8 cellular contexts compared by ENCODE assay signal in the genomic region with DNA sequence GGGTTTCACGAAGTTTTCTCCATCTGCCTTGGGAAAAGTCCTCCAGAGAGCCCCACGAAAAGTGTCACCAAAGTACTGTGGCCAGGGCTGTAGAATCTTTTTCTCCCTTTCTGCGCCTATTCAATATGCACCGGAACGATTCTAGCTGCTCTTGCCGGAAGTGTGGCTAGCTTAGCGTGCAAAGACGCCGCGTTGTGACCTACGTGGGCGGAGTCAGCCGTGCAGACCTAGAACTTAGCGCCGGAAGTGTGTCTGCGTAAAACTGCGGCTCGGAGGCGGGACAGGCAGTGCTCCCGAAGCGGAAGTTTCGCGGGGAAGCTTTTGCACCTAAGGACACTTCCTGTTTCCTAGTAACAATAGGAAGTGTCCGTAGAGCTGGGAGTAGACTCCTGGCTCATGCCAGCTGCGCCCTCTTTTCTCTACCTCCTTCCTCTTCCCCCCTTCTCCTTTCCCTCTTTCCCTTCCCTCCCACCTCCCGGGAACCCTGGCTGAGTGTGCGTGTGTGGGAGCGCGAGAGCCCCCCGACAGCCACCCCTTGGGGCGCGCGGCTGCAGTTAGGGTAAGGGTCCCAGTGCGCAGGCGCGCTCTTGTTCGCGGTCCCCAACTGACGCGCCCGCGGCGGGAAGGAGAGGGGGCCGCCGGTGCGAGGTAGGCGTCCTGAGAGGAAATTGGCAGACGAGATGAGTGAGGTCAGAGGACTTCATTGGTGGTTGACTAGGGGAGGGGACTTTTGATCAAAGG. TPM values are rescaled to one million over a fixed set of nuclear protein-coding genes. Genes with fewer than 3 reads are reported as not detected.
DNase-seq lines count a peak whose midpoint lies in the region; ATAC-seq and TF ChIP-seq lines count a peak whose summit lies in the region.

A gene with protein sequence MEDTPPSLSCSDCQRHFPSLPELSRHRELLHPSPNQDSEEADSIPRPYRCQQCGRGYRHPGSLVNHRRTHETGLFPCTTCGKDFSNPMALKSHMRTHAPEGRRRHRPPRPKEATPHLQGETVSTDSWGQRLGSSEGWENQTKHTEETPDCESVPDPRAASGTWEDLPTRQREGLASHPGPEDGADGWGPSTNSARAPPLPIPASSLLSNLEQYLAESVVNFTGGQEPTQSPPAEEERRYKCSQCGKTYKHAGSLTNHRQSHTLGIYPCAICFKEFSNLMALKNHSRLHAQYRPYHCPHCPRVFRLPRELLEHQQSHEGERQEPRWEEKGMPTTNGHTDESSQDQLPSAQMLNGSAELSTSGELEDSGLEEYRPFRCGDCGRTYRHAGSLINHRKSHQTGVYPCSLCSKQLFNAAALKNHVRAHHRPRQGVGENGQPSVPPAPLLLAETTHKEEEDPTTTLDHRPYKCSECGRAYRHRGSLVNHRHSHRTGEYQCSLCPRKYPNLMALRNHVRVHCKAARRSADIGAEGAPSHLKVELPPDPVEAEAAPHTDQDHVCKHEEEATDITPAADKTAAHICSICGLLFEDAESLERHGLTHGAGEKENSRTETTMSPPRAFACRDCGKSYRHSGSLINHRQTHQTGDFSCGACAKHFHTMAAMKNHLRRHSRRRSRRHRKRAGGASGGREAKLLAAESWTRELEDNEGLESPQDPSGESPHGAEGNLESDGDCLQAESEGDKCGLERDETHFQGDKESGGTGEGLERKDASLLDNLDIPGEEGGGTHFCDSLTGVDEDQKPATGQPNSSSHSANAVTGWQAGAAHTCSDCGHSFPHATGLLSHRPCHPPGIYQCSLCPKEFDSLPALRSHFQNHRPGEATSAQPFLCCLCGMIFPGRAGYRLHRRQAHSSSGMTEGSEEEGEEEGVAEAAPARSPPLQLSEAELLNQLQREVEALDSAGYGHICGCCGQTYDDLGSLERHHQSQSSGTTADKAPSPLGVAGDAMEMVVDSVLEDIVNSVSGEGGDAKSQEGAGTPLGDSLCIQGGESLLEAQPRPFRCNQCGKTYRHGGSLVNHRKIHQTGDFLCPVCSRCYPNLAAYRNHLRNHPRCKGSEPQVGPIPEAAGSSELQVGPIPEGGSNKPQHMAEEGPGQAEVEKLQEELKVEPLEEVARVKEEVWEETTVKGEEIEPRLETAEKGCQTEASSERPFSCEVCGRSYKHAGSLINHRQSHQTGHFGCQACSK (N-terminal part only) (plus strand): TSS at position 350 of the 741 bp plus-strand sequence. CDS start 1,903 bp downstream, outside the sequence.
A gene (minus strand): TSS at position 168 of the 741 bp plus-strand sequence. CDS start 9,781 bp downstream, outside the sequence.

- no peaks in the 10 kb centered on the region for H4K20me1 ChIP-seq in SU-DHL-6 (ENCODE audit: low read depth, low read length)

- peaks cover 28% of the 10 kb centered on the region for H3K4me1 Mint-ChIP-seq in activated naive CD8-positive, alpha-beta T cell treated with anti-CD3 and anti-CD28 coated beads, Interleukin-2, amount 10 ng/mL, durations not matched to agents 7 days and 5 days

- H3K9ac ChIP-seq in SU-DHL-6 (ENCODE audit: low read length) = peak within 1 kb of the TSS; percentile 77

- TF ChIP-seq EP300 in ovary (IDR thresholded peaks at IDR 0.05) = no peak

- DNase-seq in GM12864 (ENCODE audit: low read depth) (peak; percentile 99), NCI-H128 (lab: John Stamatoyannopoulos, UW; ENCODE audit: unreplicated experiment) (peak; percentile 91), Right ventricle myocardium inferior (ENCODE audit: missing footprints) (peak; percentile 99), ovary (peak; percentile 96 to 98 (median 97)), tibial artery (peak; percentile 99)
- DNase-seq in activated naive CD8-positive, alpha-beta T cell treated with anti-CD3 and anti-CD28 coated beads, Interleukin-2, amount 10 ng/mL, durations not matched to agents 7 days and 5 days = peak; percentile 94

- H3K4me1 ChIP-seq in ovary (ENCODE audit: insufficient read depth) (peaks cover 4% of the 10 kb centered on the region), tibial artery (peaks cover 0 to 32% (median 23%) of the 10 kb centered on the region in 4 donors)

- TF ChIP-seq CTCF in GM12864 (IDR thresholded peaks at IDR 0.05; ENCODE audit: low read depth, low read length, missing control alignments) (no peak), SU-DHL-6 (IDR thresholded peaks at IDR 0.05; ENCODE audit: insufficient read depth, low read length, poor library complexity, severe bottlenecking) (no peak), ovary (IDR thresholded peaks at IDR 0.05) (no peak), tibial artery (IDR thresholded peaks at IDR 0.05) (no peak)

- H3K9me2 ChIP-seq in SU-DHL-6 (replicated peaks; ENCODE audit: insufficient read depth, low read length) = no peaks in the 10 kb centered on the region

- WGBS in ovary, 3 donors = 0% methylated on average over 48 of the region's 48 CpGs

- peaks cover 7% of the 10 kb centered on the region; the same call in 1 of the 2 replicates for H3F3A ChIP-seq in SU-DHL-6 (ENCODE audit: insufficient read depth)

- H3K4me3 ChIP-seq in GM12864 (ENCODE audit: low read depth, low read length) (peak within 1 kb of the TSS; percentile 97), SU-DHL-6 (ENCODE audit: insufficient read depth, low read length, poor library complexity, severe bottlenecking) (peak within 1 kb of the TSS; percentile 79), ovary (peak within 1 kb of the TSS; percentile 94), tibial artery (peak within 1 kb of the TSS; percentile 90 to 91)

- peak; percentile 65 for TF ChIP-seq POLR2A in ovary (IDR thresholded peaks at IDR 0.05)

- H3K27ac ChIP-seq in SU-DHL-6 (ENCODE audit: low read depth, low read length) (peak within 1 kb of the TSS; percentile 75), ovary (peak within 1 kb of the TSS; percentile 79 to 86), tibial artery (peak within 1 kb of the TSS; percentile 89 to 95)

- H3K4me3 Mint-ChIP-seq in activated naive CD8-positive, alpha-beta T cell treated with anti-CD3 and anti-CD28 coated beads, Interleukin-2, amount 10 ng/mL, durations not matched to agents 7 days and 5 days = peak within 1 kb of the TSS; percentile 97

- no peaks in the 10 kb centered on the region for H3K27me3 ChIP-seq in SU-DHL-6 (ENCODE audit: low read length)
- H3K27me3 ChIP-seq in ovary = no peaks in the 10 kb centered on the region
- H3K27me3 ChIP-seq in tibial artery = no peaks in the 10 kb centered on the region

- H2AFZ ChIP-seq in SU-DHL-6 (ENCODE audit: low read depth, low read length, severe bottlenecking) = peak within 1 kb of the TSS; percentile 77

- no peaks in the 10 kb centered on the region for H3K36me3 ChIP-seq in SU-DHL-6 (ENCODE audit: low read length)
- H3K36me3 ChIP-seq in ovary = no peaks in the 10 kb centered on the region
- H3K36me3 ChIP-seq in tibial artery = peaks cover 23 to 32% (median 32%) of the 10 kb centered on the region in 3 donors

- ATAC-seq in HG02678 (IDR thresholded peaks at IDR 0.05; ENCODE audit: unreplicated experiment) = peak; percentile 72
- ATAC-seq in activated naive CD8-positive, alpha-beta T cell treated with anti-CD3 and anti-CD28 coated beads, Interleukin-2, amount 10 ng/mL, durations not matched to agents 7 days and 5 days (ENCODE audit: low read depth) = peak; percentile 78
- ATAC-seq in Right ventricle myocardium inferior = peak; percentile 97

- H3K27ac Mint-ChIP-seq in activated naive CD8-positive, alpha-beta T cell treated with anti-CD3 and anti-CD28 coated beads, Interleukin-2, amount 10 ng/mL, durations not matched to agents 7 days and 5 days = peak within 1 kb of the TSS; percentile 99

- H3K9me3 ChIP-seq in SU-DHL-6 (ENCODE audit: insufficient read depth, low read length) (no peaks in the 10 kb centered on the region), ovary (no peaks in the 10 kb centered on the region), tibial artery (no peaks in the 10 kb centered on the region)

- no peaks in the 10 kb centered on the region for H3K9me3 Mint-ChIP-seq in activated naive CD8-positive, alpha-beta T cell treated with anti-CD3 and anti-CD28 coated beads, Interleukin-2, amount 10 ng/mL, durations not matched to agents 7 days and 5 days

- H3K27me3 Mint-ChIP-seq in activated naive CD8-positive, alpha-beta T cell treated with anti-CD3 and anti-CD28 coated beads, Interleukin-2, amount 10 ng/mL, durations not matched to agents 7 days and 5 days = no peaks in the 10 kb centered on the region

- peak within 1 kb of the TSS; percentile 91 for H3K4me2 ChIP-seq in SU-DHL-6 (ENCODE audit: low read depth, low read length, poor library complexity, severe bottlenecking)

- H3K79me2 ChIP-seq in SU-DHL-6 (ENCODE audit: insufficient read depth, low read length) = peaks cover 53% of the 10 kb centered on the region

- intact Hi-C loops in Right ventricle myocardium inferior (cut with DNase I) (loop anchor here (1.0 to 10.0 kb wide), 5 partner anchors 21 to 381 kb away; a partner anchor contains a TSS), ovary (cut with DNase I) (no loop called here), tibial artery (cut with DNase I; ENCODE audit: low total_unique reads) (loop anchor here (2.0 to 10.0 kb wide), 3 partner anchors 39 to 371 kb away; a partner anchor contains a TSS)

- peaks cover 23% of the 10 kb centered on the region for H3K36me3 Mint-ChIP-seq in activated naive CD8-positive, alpha-beta T cell treated with anti-CD3 and anti-CD28 coated beads, Interleukin-2, amount 10 ng/mL, durations not matched to agents 7 days and 5 days

- POLR2A ChIA-PET in activated naive CD8-positive, alpha-beta T cell treated with anti-CD3 and anti-CD28 coated beads, Interleukin-2, amount 10 ng/mL, durations not matched to agents 7 days and 5 days (lab: Charles Lee) = interaction anchor here (0.5 to 2.7 kb wide), 28 partner anchors 10 to 795 kb away, joined by 3 to 35 read pairs (median 4); a partner anchor contains a TSS

RNA-seq across cellular contexts. Expression of the first gene that starts in this region (rescaled TPM):
- total RNA-seq in activated naive CD8-positive, alpha-beta T cell treated with anti-CD3 and anti-CD28 coated beads, Interleukin-2, amount 10 ng/mL, durations not matched to agents 7 days and 5 days = 10 to 100 TPM; 37.3 to 38.7 TPM
- 9.9 TPM for total RNA-seq in Right ventricle myocardium inferior
- 10 to 100 TPM; 12.4 to 16.3 (median 14.8) TPM for total RNA-seq in ovary
- polyA plus RNA-seq in ovary = 10 to 100 TPM in 1 of 2 donors, 1 to 10 TPM in 1; 2.3 to 12.0 TPM

RNA-seq across cellular contexts. Expression of the second gene that starts in this region (rescaled TPM):
- total RNA-seq in activated naive CD8-positive, alpha-beta T cell treated with anti-CD3 and anti-CD28 coated beads, Interleukin-2, amount 10 ng/mL, durations not matched to agents 7 days and 5 days = 10 to 100 TPM; 17.9 to 20.5 TPM
- total RNA-seq in Right ventricle myocardium inferior (5.3 TPM), ovary (1 to 10 TPM; 4.2 to 7.4 (median 5.7) TPM)
- polyA plus RNA-seq in ovary = 1 to 10 TPM; 1.3 to 6.7 TPM

Comparison
In these comparisons a context has a peak if more than half of its experiments do, and no peak if none do; other contexts are left out.
1. Peak in every context shown above with its lines: DNase-seq, ATAC-seq, H3K4me3 ChIP-seq and H3K27ac ChIP-seq.
2. intact Hi-C loops: an anchor here in Right ventricle myocardium inferior (1.0 to 10.0 kb wide) and tibial artery (2.0 to 10.0 kb wide); none called in ovary.